17 cellular contexts compared by ENCODE assay signal in genomic region chr1:176774224-176774623, GRCh38.
A peak's percentile ranks its signal among the peaks of the same experiment; 100 is the strongest.
DNase-seq lines count a peak whose midpoint lies in the region; ATAC-seq and TF ChIP-seq lines count a peak whose summit lies in the region.
"Had no signal": no experiment of that assay in that cellular context is flagged by ENCODE, and none has a peak within 500 bp of the region (broad histone marks: within the 10 kb centered on the region; RNA-seq: fewer than 3 reads in every experiment).

No MANE protein-coding gene starts in this region.

- DNase-seq in NCI-H1048 (lab: John Stamatoyannopoulos, UW) (peak; percentile 40), NCI-H526 treated with DMSO at 0.1 percent for 48 hours (lab: John Stamatoyannopoulos, UW) (peak; percentile 99), progenitor cell of endocrine pancreas (ENCODE audit: low spot score, unreplicated experiment) (no peak), HuH-7.5 (ENCODE audit: low spot score) (no peak), NCI-H446 treated with DMSO at 0.1 percent for 48 hours (lab: John Stamatoyannopoulos, UW) (no peak)
- DNase-seq: 8988T; ACHN; BE2C; C1 segment of cervical spinal cord; CD4-positive, alpha-beta memory T cell; CD4-positive, CD25-positive, alpha-beta regulatory T cell; CD8-positive, alpha-beta memory T cell; COR-L47; DMS79 treated with DMSO at 0.1 percent for 48 hours; GF-D8 had no signal

- H3K9me3 Mint-ChIP-seq in progenitor cell of endocrine pancreas (ENCODE audit: low read depth): no peaks in the 10 kb centered on the region

- H3K4me3 Mint-ChIP-seq in progenitor cell of endocrine pancreas (ENCODE audit: low read depth): no peak overlapping the region
- H3K4me3 Mint-ChIP-seq: CD14-positive monocyte; CD4-positive, alpha-beta memory T cell; CD4-positive, CD25-positive, alpha-beta regulatory T cell; CD8-positive, alpha-beta memory T cell had no signal

- ATAC-seq in HG03432 (IDR thresholded peaks at IDR 0.05; ENCODE audit: unreplicated experiment): no peak

- TF ChIP-seq CTCF in progenitor cell of endocrine pancreas (IDR thresholded peaks at IDR 0.05; ENCODE audit: unreplicated experiment): no peak

- H3K27me3 Mint-ChIP-seq in progenitor cell of endocrine pancreas: no peaks in the 10 kb centered on the region
- H3K27me3 Mint-ChIP-seq: CD4-positive, CD25-positive, alpha-beta regulatory T cell; CD8-positive, alpha-beta memory T cell had no signal

- peaks cover 57% of the 10 kb centered on the region for H3K4me1 Mint-ChIP-seq in progenitor cell of endocrine pancreas (ENCODE audit: low read depth)
- H3K4me1 Mint-ChIP-seq: CD14-positive monocyte; CD4-positive, alpha-beta memory T cell; CD4-positive, CD25-positive, alpha-beta regulatory T cell; CD8-positive, alpha-beta memory T cell had no signal

- H3K27ac Mint-ChIP-seq in progenitor cell of endocrine pancreas: peak overlapping the region; percentile 46
- H3K27ac Mint-ChIP-seq: CD14-positive monocyte; CD4-positive, alpha-beta memory T cell; CD4-positive, CD25-positive, alpha-beta regulatory T cell had no signal

- no peaks in the 10 kb centered on the region for H3K36me3 Mint-ChIP-seq in progenitor cell of endocrine pancreas (ENCODE audit: insufficient read depth)
- H3K36me3 Mint-ChIP-seq: CD14-positive monocyte; CD4-positive, alpha-beta memory T cell; CD4-positive, CD25-positive, alpha-beta regulatory T cell; CD8-positive, alpha-beta memory T cell had no signal

Comparison
In these comparisons a context has a peak if more than half of its experiments do, and no peak if none do; other contexts are left out.
1. DNase-seq: peak in NCI-H1048 (single experiment) and NCI-H526 treated with DMSO at 0.1 percent for 48 hours (single experiment); none in progenitor cell of endocrine pancreas (single experiment), HuH-7.5 (single experiment) and NCI-H446 treated with DMSO at 0.1 percent for 48 hours (single experiment).